Comparison of ENCODE assay signal across 8 cellular contexts in the genomic region with DNA sequence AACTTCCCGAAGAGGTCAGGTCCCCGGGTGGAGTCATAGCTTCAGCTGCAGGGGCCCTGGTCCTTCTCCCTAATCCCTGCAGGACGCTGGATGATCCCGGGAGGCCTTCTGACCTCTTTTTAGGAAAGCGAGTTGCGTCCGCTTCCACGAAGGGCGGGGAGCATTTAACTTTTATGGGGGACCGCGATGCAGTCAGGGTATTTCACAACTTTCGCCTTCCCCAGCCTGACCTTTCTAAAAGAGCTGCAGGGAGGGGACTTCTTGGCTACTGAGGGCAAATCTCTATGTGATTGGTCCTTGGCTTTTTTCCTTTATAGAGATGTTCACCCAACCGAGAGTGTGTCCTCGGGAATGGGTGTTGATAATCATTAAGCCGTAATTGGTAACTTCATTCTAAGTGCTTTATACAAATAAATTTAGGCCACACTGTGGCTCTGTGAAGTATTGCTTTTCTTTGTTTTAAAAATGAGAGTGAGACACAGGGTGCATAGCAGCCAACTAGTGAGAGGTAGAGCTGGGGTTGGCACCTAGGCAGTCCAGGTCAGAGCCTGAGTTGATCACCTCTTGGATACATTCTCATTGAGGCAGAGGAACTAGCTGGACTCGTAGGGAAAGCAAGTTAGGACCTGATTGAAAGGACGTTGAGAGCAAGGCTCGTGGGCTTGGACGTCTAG. TPM values are rescaled to one million over a fixed set of nuclear protein-coding genes. Genes with fewer than 3 reads are reported as not detected.
DNase-seq lines count a peak whose midpoint lies in the region; ATAC-seq and TF ChIP-seq lines count a peak whose summit lies in the region.

No MANE protein-coding gene starts in this region.

- TF ChIP-seq CTCF in RWPE1 (conservative IDR thresholded peaks at IDR 0.05; ENCODE audit: low read depth) (no peak), mesothelial cell of epicardium (IDR thresholded peaks at IDR 0.05; ENCODE audit: unreplicated experiment) (no peak)

- H3K4me3 Mint-ChIP-seq in effector memory CD8-positive, alpha-beta T cell = peak overlapping the region; percentile 98 to 99
- H3K4me3 Mint-ChIP-seq in mesothelial cell of epicardium = peak overlapping the region; percentile 99

- H3K4me1 Mint-ChIP-seq in effector memory CD8-positive, alpha-beta T cell (ENCODE audit: low read depth in 2 of 2) = peaks cover 14 to 21% of the 10 kb centered on the region in 2 donors
- peaks cover 15% of the 10 kb centered on the region for H3K4me1 Mint-ChIP-seq in mesothelial cell of epicardium

- H3K9me3 ChIP-seq in aorta (ENCODE audit: control insufficient read depth, low read length) = peaks cover 6% of the 10 kb centered on the region

- H3K27ac ChIP-seq in RWPE1 = peak overlapping the region; percentile 69
- H3K27ac ChIP-seq in aorta (ENCODE audit: low read depth in 1 of 2, low read length in 2 of 2) = no peak overlapping the region

- H3K4me1 ChIP-seq in aorta (ENCODE audit: control insufficient read depth in 1 of 2, insufficient read depth in 2 of 2, low read length in 2 of 2) = peaks cover 0 to 3% of the 10 kb centered on the region in 2 donors

- peak; percentile 7 for ATAC-seq in HG02840 (IDR thresholded peaks at IDR 0.05; ENCODE audit: low FRiP score, unreplicated experiment)
- peak; percentile 22 for ATAC-seq in effector memory CD8-positive, alpha-beta T cell (replicated peaks)
- ATAC-seq in aorta (ENCODE audit: low FRiP score) = no peak

- POLR2A ChIA-PET in RWPE1 (lab: Yijun Ruan, JAX; ENCODE audit: low non-redundant PET) = no interaction called here

- no peaks in the 10 kb centered on the region for H3K27me3 ChIP-seq in aorta (ENCODE audit: control insufficient read depth in 1 of 2, insufficient read depth in 2 of 2, low read length in 1 of 2)

- intact Hi-C loops in aorta (cut with DNase I) = loop anchor here (5.0 kb wide), 2 partner anchors 49 to 109 kb away; a partner anchor contains a TSS

- CTCF ChIA-PET in RWPE1 (lab: Yijun Ruan, JAX) = no interaction called here

- 12 to 14% methylated on average over 19 of the region's 19 CpGs for WGBS in aorta, 2 donors

- peaks cover 24% of the 10 kb centered on the region for H3K36me3 Mint-ChIP-seq in effector memory CD8-positive, alpha-beta T cell (ENCODE audit: insufficient read depth)
- H3K36me3 Mint-ChIP-seq in mesothelial cell of epicardium = peaks cover 31% of the 10 kb centered on the region

- H3K4me3 ChIP-seq in aorta (ENCODE audit: low read length in 2 of 2) = peak overlapping the region; percentile 75 to 83

- H3K27me3 Mint-ChIP-seq in effector memory CD8-positive, alpha-beta T cell = no peaks in the 10 kb centered on the region
- H3K27me3 Mint-ChIP-seq in mesothelial cell of epicardium (ENCODE audit: low read depth) = no peaks in the 10 kb centered on the region

- peaks cover 11 to 13% of the 10 kb centered on the region in 2 donors for H3K9me3 Mint-ChIP-seq in effector memory CD8-positive, alpha-beta T cell
- H3K9me3 Mint-ChIP-seq in mesothelial cell of epicardium = peaks cover 34% of the 10 kb centered on the region

- H3K36me3 ChIP-seq in aorta (ENCODE audit: control insufficient read depth in 1 of 2, insufficient read depth in 2 of 2, low read length in 1 of 2) = peaks cover 4 to 7% of the 10 kb centered on the region in 2 donors

- DNase-seq in SIG-M5 treated with dmso at 0.1 percent for 504 hours (lab: John Stamatoyannopoulos, UW; ENCODE audit: unreplicated experiment) = peak; percentile 72
- DNase-seq in SIG-M5 (lab: John Stamatoyannopoulos, UW) = no peak
- DNase-seq in RWPE1 (ENCODE audit: low spot score) = peak; percentile 19
- peak in 1 of 3 experiments; percentile 7 for DNase-seq in effector memory CD8-positive, alpha-beta T cell
- no peak for DNase-seq in mesothelial cell of epicardium (ENCODE audit: low spot score in 2 of 2, unreplicated experiment in 2 of 2)
- DNase-seq in aorta = no peak
- no peak for DNase-seq in effector CD8-positive, alpha-beta T cell (lab: John Stamatoyannopoulos, UW)

- H3K27ac Mint-ChIP-seq in effector memory CD8-positive, alpha-beta T cell = peak overlapping the region; percentile 96 to 98
- peak overlapping the region; percentile 96 for H3K27ac Mint-ChIP-seq in mesothelial cell of epicardium

RNA-seq across cellular contexts. Expression of a gene that starts 0.8 kb away (rescaled TPM):
- total RNA-seq in mesothelial cell of epicardium = 4.0 to 4.5 TPM (median 4.5 TPM) in 3 replicates
- total RNA-seq in aorta = 1 to 10 TPM; 4.2 to 6.0 TPM
- polyA plus RNA-seq in aorta = 1 to 10 TPM in 1 of 2 donors, under 1 TPM in 1; 0.75 to 2.6 TPM

RNA-seq across cellular contexts. Expression of a gene that starts 19.6 kb away (rescaled TPM):
- total RNA-seq in mesothelial cell of epicardium (13.4 to 14.2 TPM (median 14.1 TPM) in 3 replicates), aorta (10 to 100 TPM in 1 of 2 donors, 1 to 10 TPM in 1; 7.1 to 10.8 TPM)
- 1 to 10 TPM; 6.0 to 9.0 TPM for polyA plus RNA-seq in aorta

RNA-seq across cellular contexts. Expression of a gene that starts 21.6 kb away (rescaled TPM):
- total RNA-seq in mesothelial cell of epicardium (7.6 to 8.1 TPM (median 7.8 TPM) in 3 replicates), aorta (1 to 10 TPM; 4.1 to 4.4 TPM)
- polyA plus RNA-seq in aorta = 1 to 10 TPM; 3.9 to 5.4 TPM

RNA-seq across cellular contexts. Expression of a gene that starts 48.2 kb away (rescaled TPM):
- 9.2 to 10.3 TPM (median 9.9 TPM) in 3 replicates for total RNA-seq in mesothelial cell of epicardium
- 1 to 10 TPM; 3.8 to 6.3 TPM for total RNA-seq in aorta
- 1 to 10 TPM; 3.5 to 4.6 TPM for polyA plus RNA-seq in aorta

RNA-seq across cellular contexts. Expression of a gene that starts 52.6 kb away (rescaled TPM):
- 11.2 to 13.5 TPM (median 13.0 TPM) in 3 replicates for total RNA-seq in mesothelial cell of epicardium
- total RNA-seq in aorta = 1 to 10 TPM; 5.9 to 8.8 TPM
- 1 to 10 TPM; 1.2 to 3.8 TPM for polyA plus RNA-seq in aorta

Comparison
In these comparisons a context has a peak if more than half of its experiments do, and no peak if none do; other contexts are left out.
1. DNase-seq: peak in SIG-M5 treated with dmso at 0.1 percent for 504 hours (single experiment) and RWPE1 (single experiment); none in SIG-M5 (single experiment), mesothelial cell of epicardium (0 of 2), aorta (0 of 2) and effector CD8-positive, alpha-beta T cell (single experiment).